ENCODE assay signal across 8 cellular contexts in genomic region chr10:80078448-80079311, GRCh38. TPM values are rescaled to one million over a fixed set of nuclear protein-coding genes. Genes with fewer than 3 reads are reported as not detected.
DNase-seq lines count a peak whose midpoint lies in the region; ATAC-seq lines count a peak whose summit lies in the region.

TSS of gene TMEM254 (plus strand) at chr10:80078665. CDS start at chr10:80078700, 35 bp downstream.

- CTCF ChIA-PET in naive thymus-derived CD4-positive, alpha-beta T cell (lab: Charles Lee), result no interaction called here

- H3K4me3 Mint-ChIP-seq in activated T-helper 1 cell treated with anti-CD3 and anti-CD28 coated beads, Interleukin-12 subunit alpha, Interleukin-12 subunit beta, Interleukin-2, Interleukin-4 antibody, amounts not matched to agents 30 ng/mL and 10 ng/mL and 1 ng/mL, durations not matched to agents 14 hours and 24 hours and 36 hours, result peak within 1 kb of the TSS; percentile 98
- H3K4me3 Mint-ChIP-seq in naive thymus-derived CD4-positive, alpha-beta T cell, result peak within 1 kb of the TSS; percentile 90 to 100 (median 96)
- H3K4me3 Mint-ChIP-seq in stimulated activated memory B cell treated with anti-CD40 and anti-IgM and Interleukin-4, amounts not matched to agents 10 μg/mL and 1 μg/mL and 100 μg/mL, for 72 hours, result peak within 1 kb of the TSS; percentile 96

- peak within 1 kb of the TSS; percentile 87 for H3K27ac ChIP-seq in naive thymus-derived CD4-positive, alpha-beta T cell (ENCODE audit: low read depth, low read length)

- POLR2A ChIA-PET in naive thymus-derived CD4-positive, alpha-beta T cell (lab: Charles Lee), result interaction anchor here (0.9 to 1.5 kb wide), 6 partner anchors 13 to 252 kb away, joined by 3 to 6 read pairs (median 4); partner anchors contain the start of genes ANXA11 and NUTM2E

- no peaks in the 10 kb centered on the region for H3K9me3 Mint-ChIP-seq in activated T-helper 1 cell treated with anti-CD3 and anti-CD28 coated beads, Interleukin-12 subunit alpha, Interleukin-12 subunit beta, Interleukin-2, Interleukin-4 antibody, amounts not matched to agents 30 ng/mL and 10 ng/mL and 1 ng/mL, durations not matched to agents 14 hours and 24 hours and 36 hours
- peaks cover 0 to 2% (median 0%) of the 10 kb centered on the region in 11 donors for H3K9me3 Mint-ChIP-seq in naive thymus-derived CD4-positive, alpha-beta T cell
- H3K9me3 Mint-ChIP-seq in stimulated activated memory B cell treated with anti-CD40 and anti-IgM and Interleukin-4, amounts not matched to agents 10 μg/mL and 1 μg/mL and 100 μg/mL, for 72 hours, result no peaks in the 10 kb centered on the region

- H3K4me1 ChIP-seq in naive thymus-derived CD4-positive, alpha-beta T cell (ENCODE audit: control insufficient read depth in 2 of 2, insufficient read depth in 2 of 2, low read length in 2 of 2), result peaks cover 6 to 12% of the 10 kb centered on the region in 2 donors

- H3K4me1 Mint-ChIP-seq in activated T-helper 1 cell treated with anti-CD3 and anti-CD28 coated beads, Interleukin-12 subunit alpha, Interleukin-12 subunit beta, Interleukin-2, Interleukin-4 antibody, amounts not matched to agents 30 ng/mL and 10 ng/mL and 1 ng/mL, durations not matched to agents 14 hours and 24 hours and 36 hours (ENCODE audit: low read depth), result peaks cover 29% of the 10 kb centered on the region
- H3K4me1 Mint-ChIP-seq in naive thymus-derived CD4-positive, alpha-beta T cell, result peaks cover 14 to 25% (median 20%) of the 10 kb centered on the region in 7 donors
- peaks cover 17% of the 10 kb centered on the region for H3K4me1 Mint-ChIP-seq in stimulated activated memory B cell treated with anti-CD40 and anti-IgM and Interleukin-4, amounts not matched to agents 10 μg/mL and 1 μg/mL and 100 μg/mL, for 72 hours

- peaks cover 0 to 21% (median 0%) of the 10 kb centered on the region in 3 experiments for H3K36me3 ChIP-seq in naive thymus-derived CD4-positive, alpha-beta T cell (ENCODE audit: control insufficient read depth in 2 of 3, insufficient read depth in 3 of 3, low read length in 3 of 3)

- peak; percentile 89 for ATAC-seq in GM21723 (IDR thresholded peaks at IDR 0.05; ENCODE audit: unreplicated experiment)
- ATAC-seq in naive thymus-derived CD4-positive, alpha-beta T cell, result peak; percentile 87
- ATAC-seq in stimulated activated memory B cell treated with anti-CD40 and anti-IgM and Interleukin-4, amounts not matched to agents 10 μg/mL and 1 μg/mL and 100 μg/mL, for 72 hours, result peak; percentile 92

- in situ Hi-C loops in KBM-7 (cut with MboI; ENCODE audit: low pct_unique_long_range_greater_than_20kb, low sequenced_read_pairs), result no loop called here

- H3K36me3 Mint-ChIP-seq in activated T-helper 1 cell treated with anti-CD3 and anti-CD28 coated beads, Interleukin-12 subunit alpha, Interleukin-12 subunit beta, Interleukin-2, Interleukin-4 antibody, amounts not matched to agents 30 ng/mL and 10 ng/mL and 1 ng/mL, durations not matched to agents 14 hours and 24 hours and 36 hours (ENCODE audit: low read depth), result peaks cover 8% of the 10 kb centered on the region
- H3K36me3 Mint-ChIP-seq in naive thymus-derived CD4-positive, alpha-beta T cell, result peaks cover 0 to 12% (median 3%) of the 10 kb centered on the region in 5 donors
- H3K36me3 Mint-ChIP-seq in stimulated activated memory B cell treated with anti-CD40 and anti-IgM and Interleukin-4, amounts not matched to agents 10 μg/mL and 1 μg/mL and 100 μg/mL, for 72 hours, result peaks cover 6% of the 10 kb centered on the region

- intact Hi-C loops in activated T-helper 1 cell treated with anti-CD3 and anti-CD28 coated beads, Interleukin-12 subunit alpha, Interleukin-12 subunit beta, Interleukin-2, Interleukin-4 antibody, amounts not matched to agents 30 ng/mL and 10 ng/mL and 1 ng/mL, durations not matched to agents 14 hours and 24 hours and 36 hours (cut with micrococcal nuclease), result loop anchor here (1.0 to 10.0 kb wide), 4 partner anchors 125 to 746 kb away; partner anchors contain the start of genes TSPAN14 and ZCCHC24
- intact Hi-C loops in naive thymus-derived CD4-positive, alpha-beta T cell (cut with micrococcal nuclease), result loop anchor here (1.0 to 5.0 kb wide), 6 partner anchors 64 to 1776 kb away; partner anchors contain the start of genes ANXA11 (in 2 of the 2), PPIF (in 1 of the 2) and ZCCHC24 (in 1 of the 2)

- H3K27me3 Mint-ChIP-seq in activated T-helper 1 cell treated with anti-CD3 and anti-CD28 coated beads, Interleukin-12 subunit alpha, Interleukin-12 subunit beta, Interleukin-2, Interleukin-4 antibody, amounts not matched to agents 30 ng/mL and 10 ng/mL and 1 ng/mL, durations not matched to agents 14 hours and 24 hours and 36 hours (ENCODE audit: insufficient read depth), result no peaks in the 10 kb centered on the region
- no peaks in the 10 kb centered on the region for H3K27me3 Mint-ChIP-seq in naive thymus-derived CD4-positive, alpha-beta T cell
- no peaks in the 10 kb centered on the region for H3K27me3 Mint-ChIP-seq in stimulated activated memory B cell treated with anti-CD40 and anti-IgM and Interleukin-4, amounts not matched to agents 10 μg/mL and 1 μg/mL and 100 μg/mL, for 72 hours

- H3K4me3 ChIP-seq in naive thymus-derived CD4-positive, alpha-beta T cell (ENCODE audit: low read length), result peak within 1 kb of the TSS; percentile 88

- no peaks in the 10 kb centered on the region for H3K9me3 ChIP-seq in naive thymus-derived CD4-positive, alpha-beta T cell (ENCODE audit: control insufficient read depth in 2 of 3, low read length in 3 of 3)

- H3K27me3 ChIP-seq in naive thymus-derived CD4-positive, alpha-beta T cell (ENCODE audit: control insufficient read depth in 2 of 2, insufficient read depth in 2 of 2, low read length in 2 of 2), result no peaks in the 10 kb centered on the region

- DNase-seq in DMS79 (lab: John Stamatoyannopoulos, UW) (peak; percentile 56), KBM-7 (peak; percentile 88), RPMI7951 (ENCODE audit: low read depth) (peak; percentile 82), fibroblast of gingiva (ENCODE audit: low read depth) (peak; percentile 90)
- peak; percentile 85 for DNase-seq in activated T-helper 1 cell treated with anti-CD3 and anti-CD28 coated beads, Interleukin-12 subunit alpha, Interleukin-12 subunit beta, Interleukin-2, Interleukin-4 antibody, amounts not matched to agents 30 ng/mL and 10 ng/mL and 1 ng/mL, durations not matched to agents 14 hours and 24 hours and 36 hours (ENCODE audit: low spot score)
- peak; percentile 79 to 87 (median 85) for DNase-seq in naive thymus-derived CD4-positive, alpha-beta T cell

- H3K27ac Mint-ChIP-seq in activated T-helper 1 cell treated with anti-CD3 and anti-CD28 coated beads, Interleukin-12 subunit alpha, Interleukin-12 subunit beta, Interleukin-2, Interleukin-4 antibody, amounts not matched to agents 30 ng/mL and 10 ng/mL and 1 ng/mL, durations not matched to agents 14 hours and 24 hours and 36 hours, result peak within 1 kb of the TSS; percentile 92
- H3K27ac Mint-ChIP-seq in naive thymus-derived CD4-positive, alpha-beta T cell, result peak within 1 kb of the TSS; percentile 88 to 99 (median 95)
- H3K27ac Mint-ChIP-seq in stimulated activated memory B cell treated with anti-CD40 and anti-IgM and Interleukin-4, amounts not matched to agents 10 μg/mL and 1 μg/mL and 100 μg/mL, for 72 hours, result peak within 1 kb of the TSS; percentile 86

RNA-seq across cellular contexts. Expression of gene TMEM254, which starts in this region (rescaled TPM):
- 14.5 and 16.0 TPM in 2 replicates for total RNA-seq in RPMI7951 (2014; rRNA removed; shearing (Covaris generic))
- total RNA-seq in activated T-helper 1 cell treated with anti-CD3 and anti-CD28 coated beads, Interleukin-12 subunit alpha, Interleukin-12 subunit beta, Interleukin-2, Interleukin-4 antibody, amounts not matched to agents 30 ng/mL and 10 ng/mL and 1 ng/mL, durations not matched to agents 14 hours and 24 hours and 36 hours, result 10.8 and 12.4 TPM in 2 replicates
- total RNA-seq in naive thymus-derived CD4-positive, alpha-beta T cell, result 10 to 100 TPM in 4 of 5 experiments, 1 to 10 TPM in 1; 7.3 to 19.6 (median 17.1) TPM
- polyA plus RNA-seq in naive thymus-derived CD4-positive, alpha-beta T cell, result 10 to 100 TPM; 37.4 to 44.5 TPM

Comparison
In these comparisons a context has a peak if more than half of its experiments do, and no peak if none do; other contexts are left out.
1. Peak in every context shown above with its lines: DNase-seq, ATAC-seq, H3K4me3 ChIP-seq and H3K27ac ChIP-seq.